8 cellular contexts compared by ENCODE assay signal in the genomic region with DNA sequence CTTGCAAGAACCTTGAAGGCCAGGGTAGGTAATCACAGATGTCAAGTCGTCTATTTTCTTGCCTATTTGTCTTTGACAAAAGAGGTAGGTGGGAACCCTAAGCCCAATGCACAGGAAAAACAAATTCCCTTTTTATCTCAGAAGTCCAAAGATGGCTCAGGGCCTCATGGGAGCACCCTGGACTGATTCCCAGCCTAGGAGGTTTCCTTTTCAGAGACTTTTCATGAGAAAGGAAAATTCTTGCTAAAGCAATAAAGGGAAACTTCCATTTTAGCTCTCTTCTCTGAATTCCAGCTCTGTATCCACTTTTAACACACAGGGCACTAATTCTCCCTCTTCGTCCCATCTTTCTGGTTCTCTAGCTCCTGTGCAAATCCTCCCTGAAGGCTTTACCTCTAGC. TPM values are rescaled to one million over a fixed set of nuclear protein-coding genes. Genes with fewer than 3 reads are reported as not detected.
DNase-seq lines count a peak whose midpoint lies in the region; TF ChIP-seq lines count a peak whose summit lies in the region.

No MANE protein-coding gene starts in this region.

- H3K9ac ChIP-seq in KMS-11: peak overlapping the region; percentile 71; the same call in 1 of the 2 replicates

- H3K4me1 ChIP-seq in KMS-11 (ENCODE audit: low read depth, poor library complexity, severe bottlenecking): peaks cover 14% of the 10 kb centered on the region
- peaks cover 8 to 35% (median 24%) of the 10 kb centered on the region in 4 donors for H3K4me1 ChIP-seq in stomach

- WGBS in stomach, 5 donors: 24 to 44% (median 30%) methylated on average over 2 of the region's 2 CpGs

- no peaks in the 10 kb centered on the region for H4K20me1 ChIP-seq in KMS-11 (ENCODE audit: insufficient read depth)

- no peak for TF ChIP-seq CTCF in KMS-11 (conservative IDR thresholded peaks at IDR 0.05; ENCODE audit: low read depth, low read length)
- TF ChIP-seq CTCF in astrocyte of the spinal cord (IDR thresholded peaks at IDR 0.05; ENCODE audit: low read depth, low read length): no peak
- TF ChIP-seq CTCF in stomach (IDR thresholded peaks at IDR 0.05): no peak

- no peaks in the 10 kb centered on the region for H3K27me3 ChIP-seq in KMS-11 (ENCODE audit: insufficient read depth, low read depth)
- H3K27me3 ChIP-seq in stomach: no peaks in the 10 kb centered on the region

- no peaks in the 10 kb centered on the region for H3K9me3 ChIP-seq in stomach

- no peak for TF ChIP-seq EP300 in stomach (IDR thresholded peaks at IDR 0.05)

- H3K79me2 ChIP-seq in KMS-11 (ENCODE audit: insufficient read depth, low read depth): no peaks in the 10 kb centered on the region

- DNase-seq in astrocyte of the spinal cord (ENCODE audit: low read depth, low spot score) (peak; percentile 11), inferior parietal cortex (ENCODE audit: extremely low spot score) (peak; percentile 44), stomach (no peak), MV-4-11 (lab: John Stamatoyannopoulos, UW) (no peak), NCI-H446 (lab: John Stamatoyannopoulos, UW) (no peak), NCI-H345 treated with DMSO at 0.1 percent for 48 hours (lab: John Stamatoyannopoulos, UW; ENCODE audit: unreplicated experiment) (no peak), HuH-7.5 (ENCODE audit: low spot score) (no peak)

- H3K36me3 ChIP-seq in KMS-11 (ENCODE audit: insufficient read depth) (no peaks in the 10 kb centered on the region), stomach (peaks cover 28 to 37% (median 37%) of the 10 kb centered on the region in 4 donors)

- intact Hi-C loops in stomach (cut with DNase I; ENCODE audit: low total_unique reads): no loop called here

- H3K4me3 ChIP-seq in KMS-11 (IDR thresholded peaks at IDR 0.05; ENCODE audit: insufficient read depth, low read depth, low read length) (no peak overlapping the region), astrocyte of the spinal cord (ENCODE audit: low read depth, low read length) (no peak overlapping the region), stomach (peak overlapping the region in 3 of 4 donors; percentile 64 to 77 (median 69))

- in situ Hi-C loops in astrocyte of the spinal cord (cut with HindIII; ENCODE audit: low sequenced_read_pairs): no loop called here

- H3K27ac ChIP-seq in KMS-11 (no peak overlapping the region), stomach (peak overlapping the region; percentile 88 to 97 (median 95))

- H3K4me2 ChIP-seq in KMS-11: peak overlapping the region; percentile 79

- TF ChIP-seq POLR2A in stomach (IDR thresholded peaks at IDR 0.05): no peak

- no peak overlapping the region for H2AFZ ChIP-seq in KMS-11 (ENCODE audit: low read depth)

RNA-seq across cellular contexts. Expression of gene ZNF641, which starts 1.2 kb away (rescaled TPM):
- total RNA-seq in stomach: 10 to 100 TPM in 3 of 5 donors, 1 to 10 TPM in 1, under 1 TPM in 1; 0.58 to 39.3 (median 12.6) TPM
- 1 to 10 TPM; 3.6 to 5.7 (median 4.9) TPM for polyA plus RNA-seq in stomach

Comparison
In these comparisons a context has a peak if more than half of its experiments do, and no peak if none do; other contexts are left out.
1. H3K4me3 ChIP-seq: peak in stomach (3 of 4); none in KMS-11 (single experiment) and astrocyte of the spinal cord (single experiment).
2. DNase-seq: peak in astrocyte of the spinal cord (single experiment) and inferior parietal cortex (single experiment); none in stomach (single experiment), MV-4-11 (single experiment), NCI-H446 (0 of 2), NCI-H345 treated with DMSO at 0.1 percent for 48 hours (single experiment) and HuH-7.5 (single experiment).